Comparison of ENCODE assay signal across 1 cellular context in the genomic region with DNA sequence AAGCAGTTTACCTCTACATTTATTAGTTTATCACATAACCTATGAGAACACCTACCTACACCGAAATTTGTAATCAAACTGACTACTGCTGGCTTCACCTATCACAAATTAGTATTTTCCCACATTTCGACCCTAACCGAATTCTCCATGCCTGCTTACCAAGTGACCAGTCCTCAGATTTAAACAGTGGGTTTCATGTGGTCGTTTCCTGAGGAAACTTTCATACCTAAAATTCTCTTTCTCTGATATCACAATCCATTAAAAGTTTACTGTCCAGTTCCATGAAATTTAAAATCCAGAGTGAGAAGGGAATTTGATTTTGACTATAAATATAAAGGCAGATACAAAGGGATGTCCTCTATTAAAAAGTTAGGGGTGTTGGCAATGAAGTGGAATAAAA.
TF ChIP-seq lines count a peak whose summit lies in the region.

No MANE protein-coding gene starts in this region.

TF ChIP-seq in HepG2, 621 proteins besides CTCF, POLR2A, EP300 and RAD21 (continued from another document):
- TF ChIP-seq, protein P1, sequence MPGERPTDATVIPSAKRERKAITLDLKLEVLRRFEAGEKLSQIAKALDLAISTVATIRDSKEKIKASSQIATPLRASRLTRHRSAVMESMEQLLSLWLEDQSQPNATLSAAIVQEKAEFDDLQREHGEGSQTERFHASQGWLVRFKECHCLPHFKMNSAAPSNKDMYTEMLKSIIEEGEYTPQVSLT (CRISPR knock-in tag; IDR thresholded peaks at IDR 0.05; ENCODE audit: borderline replicate concordance, low read depth): no peak
- TF ChIP-seq RNF2 (conservative IDR thresholded peaks at IDR 0.05; ENCODE audit: low read depth) (no peak), ZNF451 (CRISPR knock-in tag; IDR thresholded peaks at IDR 0.05) (no peak), ZNF605 (CRISPR knock-in tag; IDR thresholded peaks at IDR 0.05) (no peak), ZNF460 (CRISPR knock-in tag; IDR thresholded peaks at IDR 0.05; ENCODE audit: borderline replicate concordance) (no peak), ZBTB8A (CRISPR knock-in tag; IDR thresholded peaks at IDR 0.05; ENCODE audit: borderline replicate concordance, low read depth) (no peak), DR1 (CRISPR knock-in tag; IDR thresholded peaks at IDR 0.05) (no peak), ZNF678 (CRISPR knock-in tag; IDR thresholded peaks at IDR 0.05) (no peak), ATF7-NPFF (CRISPR knock-in tag; IDR thresholded peaks at IDR 0.05; ENCODE audit: low read depth) (no peak), HHEX (CRISPR knock-in tag; IDR thresholded peaks at IDR 0.05) (no peak), CEBPG (CRISPR knock-in tag; IDR thresholded peaks at IDR 0.05) (no peak)
- TF ChIP-seq, protein P2, sequence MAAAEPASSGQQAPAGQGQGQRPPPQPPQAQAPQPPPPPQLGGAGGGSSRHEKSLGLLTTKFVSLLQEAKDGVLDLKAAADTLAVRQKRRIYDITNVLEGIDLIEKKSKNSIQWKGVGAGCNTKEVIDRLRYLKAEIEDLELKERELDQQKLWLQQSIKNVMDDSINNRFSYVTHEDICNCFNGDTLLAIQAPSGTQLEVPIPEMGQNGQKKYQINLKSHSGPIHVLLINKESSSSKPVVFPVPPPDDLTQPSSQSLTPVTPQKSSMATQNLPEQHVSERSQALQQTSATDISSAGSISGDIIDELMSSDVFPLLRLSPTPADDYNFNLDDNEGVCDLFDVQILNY (CRISPR knock-in tag; conservative IDR thresholded peaks at IDR 0.05): no peak
- TF ChIP-seq, protein P3, sequence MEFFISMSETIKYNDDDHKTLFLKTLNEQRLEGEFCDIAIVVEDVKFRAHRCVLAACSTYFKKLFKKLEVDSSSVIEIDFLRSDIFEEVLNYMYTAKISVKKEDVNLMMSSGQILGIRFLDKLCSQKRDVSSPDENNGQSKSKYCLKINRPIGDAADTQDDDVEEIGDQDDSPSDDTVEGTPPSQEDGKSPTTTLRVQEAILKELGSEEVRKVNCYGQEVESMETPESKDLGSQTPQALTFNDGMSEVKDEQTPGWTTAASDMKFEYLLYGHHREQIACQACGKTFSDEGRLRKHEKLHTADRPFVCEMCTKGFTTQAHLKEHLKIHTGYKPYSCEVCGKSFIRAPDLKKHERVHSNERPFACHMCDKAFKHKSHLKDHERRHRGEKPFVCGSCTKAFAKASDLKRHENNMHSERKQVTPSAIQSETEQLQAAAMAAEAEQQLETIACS (CRISPR knock-in tag; IDR thresholded peaks at IDR 0.05): no peak
- TF ChIP-seq, protein P4, sequence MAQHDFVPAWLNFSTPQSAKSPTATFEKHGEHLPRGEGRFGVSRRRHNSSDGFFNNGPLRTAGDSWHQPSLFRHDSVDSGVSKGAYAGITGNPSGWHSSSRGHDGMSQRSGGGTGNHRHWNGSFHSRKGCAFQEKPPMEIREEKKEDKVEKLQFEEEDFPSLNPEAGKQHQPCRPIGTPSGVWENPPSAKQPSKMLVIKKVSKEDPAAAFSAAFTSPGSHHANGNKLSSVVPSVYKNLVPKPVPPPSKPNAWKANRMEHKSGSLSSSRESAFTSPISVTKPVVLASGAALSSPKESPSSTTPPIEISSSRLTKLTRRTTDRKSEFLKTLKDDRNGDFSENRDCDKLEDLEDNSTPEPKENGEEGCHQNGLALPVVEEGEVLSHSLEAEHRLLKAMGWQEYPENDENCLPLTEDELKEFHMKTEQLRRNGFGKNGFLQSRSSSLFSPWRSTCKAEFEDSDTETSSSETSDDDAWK (CRISPR knock-in tag; IDR thresholded peaks at IDR 0.05): no peak
- TF ChIP-seq, protein P5, sequence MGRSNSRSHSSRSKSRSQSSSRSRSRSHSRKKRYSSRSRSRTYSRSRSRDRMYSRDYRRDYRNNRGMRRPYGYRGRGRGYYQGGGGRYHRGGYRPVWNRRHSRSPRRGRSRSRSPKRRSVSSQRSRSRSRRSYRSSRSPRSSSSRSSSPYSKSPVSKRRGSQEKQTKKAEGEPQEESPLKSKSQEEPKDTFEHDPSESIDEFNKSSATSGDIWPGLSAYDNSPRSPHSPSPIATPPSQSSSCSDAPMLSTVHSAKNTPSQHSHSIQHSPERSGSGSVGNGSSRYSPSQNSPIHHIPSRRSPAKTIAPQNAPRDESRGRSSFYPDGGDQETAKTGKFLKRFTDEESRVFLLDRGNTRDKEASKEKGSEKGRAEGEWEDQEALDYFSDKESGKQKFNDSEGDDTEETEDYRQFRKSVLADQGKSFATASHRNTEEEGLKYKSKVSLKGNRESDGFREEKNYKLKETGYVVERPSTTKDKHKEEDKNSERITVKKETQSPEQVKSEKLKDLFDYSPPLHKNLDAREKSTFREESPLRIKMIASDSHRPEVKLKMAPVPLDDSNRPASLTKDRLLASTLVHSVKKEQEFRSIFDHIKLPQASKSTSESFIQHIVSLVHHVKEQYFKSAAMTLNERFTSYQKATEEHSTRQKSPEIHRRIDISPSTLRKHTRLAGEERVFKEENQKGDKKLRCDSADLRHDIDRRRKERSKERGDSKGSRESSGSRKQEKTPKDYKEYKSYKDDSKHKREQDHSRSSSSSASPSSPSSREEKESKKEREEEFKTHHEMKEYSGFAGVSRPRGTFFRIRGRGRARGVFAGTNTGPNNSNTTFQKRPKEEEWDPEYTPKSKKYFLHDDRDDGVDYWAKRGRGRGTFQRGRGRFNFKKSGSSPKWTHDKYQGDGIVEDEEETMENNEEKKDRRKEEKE (IDR thresholded peaks at IDR 0.05): no peak
